1 cellular context compared by ENCODE assay signal in genomic region chr17:30112794-30113193, GRCh38.
TF ChIP-seq lines count a peak whose summit lies in the region.

No MANE protein-coding gene starts in this region.

TF ChIP-seq in HepG2, 621 proteins besides CTCF, POLR2A, EP300 and RAD21:
- TF ChIP-seq STAT5B (CRISPR knock-in tag; IDR thresholded peaks at IDR 0.05) (no peak), SMARCE1 (IDR thresholded peaks at IDR 0.05; ENCODE audit: borderline replicate concordance) (no peak), HDAC1 (CRISPR knock-in tag; IDR thresholded peaks at IDR 0.05) (no peak), GZF1 (CRISPR knock-in tag; IDR thresholded peaks at IDR 0.05) (no peak), PITX1 (CRISPR knock-in tag; IDR thresholded peaks at IDR 0.05) (no peak), LBX2 (CRISPR knock-in tag; IDR thresholded peaks at IDR 0.05; ENCODE audit: borderline replicate concordance) (no peak), FOXM1 (CRISPR knock-in tag; IDR thresholded peaks at IDR 0.05) (no peak), PRMT3 (CRISPR knock-in tag; IDR thresholded peaks at IDR 0.05; ENCODE audit: borderline replicate concordance, low read depth) (no peak), MTERF4 (CRISPR knock-in tag; IDR thresholded peaks at IDR 0.05) (no peak), CBX2 (IDR thresholded peaks at IDR 0.05; ENCODE audit: low read depth, low read length) (no peak), CBX2 (CRISPR knock-in tag; IDR thresholded peaks at IDR 0.05; ENCODE audit: low read depth) (no peak), ZNF850 (CRISPR knock-in tag; conservative IDR thresholded peaks at IDR 0.05) (no peak)
- TF ChIP-seq, protein P1, sequence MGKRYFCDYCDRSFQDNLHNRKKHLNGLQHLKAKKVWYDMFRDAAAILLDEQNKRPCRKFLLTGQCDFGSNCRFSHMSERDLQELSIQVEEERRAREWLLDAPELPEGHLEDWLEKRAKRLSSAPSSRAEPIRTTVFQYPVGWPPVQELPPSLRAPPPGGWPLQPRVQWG (CRISPR knock-in tag; IDR thresholded peaks at IDR 0.05; ENCODE audit: borderline replicate concordance, low read depth) = no peak
- TF ChIP-seq, protein P2, sequence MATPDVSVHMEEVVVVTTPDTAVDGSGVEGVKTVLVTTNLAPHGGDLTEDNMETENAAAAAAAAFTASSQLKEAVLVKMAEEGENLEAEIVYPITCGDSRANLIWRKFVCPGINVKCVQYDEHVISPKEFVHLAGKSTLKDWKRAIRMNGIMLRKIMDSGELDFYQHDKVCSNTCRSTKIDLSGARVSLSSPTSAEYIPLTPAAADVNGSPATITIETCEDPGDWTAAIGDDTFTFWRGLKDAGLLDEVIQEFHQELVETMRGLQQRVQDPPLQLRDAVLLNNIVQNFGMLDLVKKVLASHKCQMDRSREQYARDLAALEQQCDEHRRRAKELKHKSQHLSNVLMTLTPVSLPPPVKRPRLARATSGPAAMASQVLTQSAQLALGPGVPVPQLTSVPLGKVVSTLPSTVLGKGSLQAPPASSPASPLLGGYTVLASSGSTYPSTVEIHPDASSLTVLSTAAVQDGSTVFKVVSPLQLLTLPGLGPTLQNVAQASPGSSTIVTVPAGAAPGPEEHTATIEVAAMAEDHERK (CRISPR knock-in tag; IDR thresholded peaks at IDR 0.05; ENCODE audit: low read depth) = no peak
TF ChIP-seq in HepG2: peak in this region for 0.
